ENCODE assay signal across 8 cellular contexts in genomic region chr6:37473364-37474095, GRCh38. TPM values are rescaled to one million over a fixed set of nuclear protein-coding genes. Genes with fewer than 3 reads are reported as not detected.
DNase-seq lines count a peak whose midpoint lies in the region; ATAC-seq and TF ChIP-seq lines count a peak whose summit lies in the region.
"Had no signal": no experiment of that assay in that cellular context is flagged by ENCODE, and none has a peak within 500 bp of the region (broad histone marks: within the 10 kb centered on the region; RNA-seq: fewer than 3 reads in every experiment).

No MANE protein-coding gene starts in this region.

- H3K36me3 Mint-ChIP-seq in activated T-helper 17 cell treated with anti-CD3 and anti-CD28 coated beads, Interleukin-2, amount 50 U/mL, for 72 hours (ENCODE audit: low read depth), result peaks cover 96% of the 10 kb centered on the region

- no peaks in the 10 kb centered on the region for H3K27me3 ChIP-seq in aorta (ENCODE audit: control insufficient read depth in 1 of 2, insufficient read depth in 2 of 2, low read length in 1 of 2)

- H3K4me3 Mint-ChIP-seq in activated T-helper 17 cell treated with anti-CD3 and anti-CD28 coated beads, Interleukin-2, amount 50 U/mL, for 72 hours, result no peak overlapping the region

- no peak for TF ChIP-seq CTCF in retinal pigment epithelial cell (conservative IDR thresholded peaks at IDR 0.05; ENCODE audit: low read depth, low read length)

- H3K27ac Mint-ChIP-seq in activated T-helper 17 cell treated with anti-CD3 and anti-CD28 coated beads, Interleukin-2, amount 50 U/mL, for 72 hours, result peak overlapping the region; percentile 55

- peaks cover 0 to 6% of the 10 kb centered on the region in 2 donors for H3K36me3 ChIP-seq in aorta (ENCODE audit: control insufficient read depth in 1 of 2, insufficient read depth in 2 of 2, low read length in 1 of 2)

- H3K4me1 Mint-ChIP-seq in activated T-helper 17 cell treated with anti-CD3 and anti-CD28 coated beads, Interleukin-2, amount 50 U/mL, for 72 hours, result no peaks in the 10 kb centered on the region

- DNase-seq in NCI-H1105 (lab: John Stamatoyannopoulos, UW) (peak; percentile 27), foreskin melanocyte (peak; percentile 82), retinal pigment epithelial cell (ENCODE audit: low read depth) (peak; percentile 38), NAMALWA (ENCODE audit: low spot score) (no peak), aorta (no peak)
- DNase-seq: effector CD4-positive, alpha-beta T cell had no signal

- no peak overlapping the region for H3K27ac ChIP-seq in aorta (ENCODE audit: low read depth in 1 of 2, low read length in 2 of 2)

- intact Hi-C loops in aorta (cut with DNase I), result no loop called here

- no peaks in the 10 kb centered on the region for H3K9me3 Mint-ChIP-seq in activated T-helper 17 cell treated with anti-CD3 and anti-CD28 coated beads, Interleukin-2, amount 50 U/mL, for 72 hours

- no peaks in the 10 kb centered on the region for H3K27me3 Mint-ChIP-seq in activated T-helper 17 cell treated with anti-CD3 and anti-CD28 coated beads, Interleukin-2, amount 50 U/mL, for 72 hours

- WGBS in aorta, 2 donors, result 21 to 23% methylated on average over 8 of the region's 8 CpGs

- no peaks in the 10 kb centered on the region for H3K4me1 ChIP-seq in aorta (ENCODE audit: control insufficient read depth in 1 of 2, insufficient read depth in 2 of 2, low read length in 2 of 2)

- H3K9me3 ChIP-seq in aorta (ENCODE audit: control insufficient read depth, low read length), result no peaks in the 10 kb centered on the region

- no peak for ATAC-seq in activated T-helper 17 cell treated with anti-CD3 and anti-CD28 coated beads, Interleukin-2, amount 50 U/mL, for 72 hours (replicated peaks)
- no peak for ATAC-seq in GM21528 (IDR thresholded peaks at IDR 0.05; ENCODE audit: low FRiP score, unreplicated experiment)
- no peak for ATAC-seq in aorta (ENCODE audit: low FRiP score)

- no peak overlapping the region for H3K4me3 ChIP-seq in retinal pigment epithelial cell (ENCODE audit: low read length)
- no peak overlapping the region for H3K4me3 ChIP-seq in aorta (ENCODE audit: low read length in 2 of 2)

RNA-seq across cellular contexts. Expression of gene CCDC167, which starts 26.2 kb away (rescaled TPM):
- total RNA-seq in activated T-helper 17 cell treated with anti-CD3 and anti-CD28 coated beads, Interleukin-2, amount 50 U/mL, for 72 hours, result 10 to 100 TPM; 39.2 to 78.5 TPM
- 10 to 100 TPM; 11.5 to 13.9 TPM for total RNA-seq in aorta
- 10 to 100 TPM; 15.8 to 34.1 TPM for polyA plus RNA-seq in aorta

RNA-seq across cellular contexts. Expression of gene CMTR1, which starts 40.5 kb away (rescaled TPM):
- total RNA-seq in activated T-helper 17 cell treated with anti-CD3 and anti-CD28 coated beads, Interleukin-2, amount 50 U/mL, for 72 hours, result 10 to 100 TPM; 37.8 to 51.8 TPM
- 10 to 100 TPM; 31.5 to 43.1 TPM for total RNA-seq in aorta
- polyA plus RNA-seq in aorta, result 10 to 100 TPM in 1 of 2 donors, 1 to 10 TPM in 1; 7.8 to 33.8 TPM

Comparison
In these comparisons a context has a peak if more than half of its experiments do, and no peak if none do; other contexts are left out.
1. DNase-seq: peak in NCI-H1105 (single experiment), foreskin melanocyte (single experiment) and retinal pigment epithelial cell (single experiment); none in NAMALWA (single experiment) and aorta (0 of 2).